Comparison of ENCODE assay signal across 29 cellular contexts in the genomic region with DNA sequence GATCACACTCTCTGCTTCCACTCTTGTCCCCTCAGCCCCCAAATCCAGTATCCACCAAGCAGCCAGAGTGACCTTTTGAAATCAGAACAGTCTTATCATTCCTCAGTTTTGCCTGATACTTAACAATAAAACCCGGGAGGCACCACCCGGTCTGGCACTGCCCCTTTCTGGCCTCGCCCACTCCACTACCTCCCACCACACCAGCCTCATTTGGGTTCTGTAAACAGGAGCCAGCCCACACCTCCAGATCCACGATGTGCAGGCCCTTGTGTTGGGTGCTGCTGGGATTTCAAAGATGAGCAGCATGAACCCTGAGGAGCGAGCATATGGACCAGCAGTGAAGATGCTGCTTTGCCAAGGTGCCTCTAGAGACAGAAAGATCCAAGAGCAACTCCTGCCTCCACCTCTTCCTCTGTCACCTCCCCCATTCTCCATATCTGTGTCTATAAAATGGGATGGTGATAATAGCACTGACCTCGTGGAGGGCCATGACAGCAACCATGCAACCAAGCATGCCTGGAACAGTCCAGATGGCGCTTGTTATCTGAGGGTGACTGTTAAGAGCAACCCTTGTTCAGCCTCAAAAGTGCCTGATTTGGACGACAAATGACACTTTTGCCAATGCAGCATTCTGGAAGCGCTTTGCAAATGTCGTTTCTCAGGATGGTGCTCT.
"Had no signal": no experiment of that assay in that cellular context is flagged by ENCODE, and none has a peak within 500 bp of the region (broad histone marks: within the 10 kb centered on the region; RNA-seq: fewer than 3 reads in every experiment).

No MANE protein-coding gene starts in this region.

- H3K27ac Mint-ChIP-seq: activated CD4-positive, alpha-beta T cell treated with anti-CD3 and anti-CD28 coated beads, Interleukin-2, amount 10 ng/mL, durations not matched to agents 24 days and 14 days; activated CD8-positive, alpha-beta T cell treated with anti-CD3 and anti-CD28 coated beads, Interleukin-2, amount 10 ng/mL, durations not matched to agents 7 days and 5 days; activated naive CD4-positive, alpha-beta T cell treated with anti-CD3 and anti-CD28 coated beads for 36 hours; activated naive CD4-positive, alpha-beta T cell treated with anti-CD3 and anti-CD28 coated beads, Interleukin-2, amount 50 U/mL, for 72 hours; activated naive CD8-positive, alpha-beta T cell treated with anti-CD3 and anti-CD28 coated beads, Interleukin-2, amount 50 U/mL, for 24 hours; activated T-helper 1 cell treated with anti-CD3 and anti-CD28 coated beads, Interleukin-12 subunit alpha, Interleukin-12 subunit beta, Interleukin-2, Interleukin-4 antibody, amounts not matched to agents 30 ng/mL and 10 ng/mL and 1 ng/mL, durations not matched to agents 14 hours and 24 hours and 36 hours had no signal

- H3K4me1 Mint-ChIP-seq: activated CD4-positive, alpha-beta T cell treated with anti-CD3 and anti-CD28 coated beads, Interleukin-2, amount 10 ng/mL, durations not matched to agents 24 days and 14 days; activated naive CD8-positive, alpha-beta T cell treated with anti-CD3 and anti-CD28 coated beads, Interleukin-2, amount 50 U/mL, for 24 hours had no signal

- H3K4me3 ChIP-seq: SJCRH30, SK-N-MC had no signal

- DNase-seq: activated CD4-positive, alpha-beta T cell treated with anti-CD3 and anti-CD28 coated beads, Interleukin-2, amount 10 ng/mL, durations not matched to agents 24 days and 14 days; activated CD4-positive, alpha-beta T cell treated with anti-CD3 and anti-CD28 coated beads, Interleukin-2, amount 50 U/mL, for 4 hours; activated CD8-positive, alpha-beta memory T cell treated with anti-CD3 and anti-CD28 coated beads, Interleukin-2, amount 50 U/mL, for 4 hours; activated CD8-positive, alpha-beta T cell treated with anti-CD3 and anti-CD28 coated beads, Interleukin-2, amount 10 ng/mL, durations not matched to agents 7 days and 5 days; activated gamma-delta T cell treated with Interleukin-2 at 50 U/mL for 16 hours; activated naive CD4-positive, alpha-beta T cell treated with anti-CD3 and anti-CD28 coated beads for 36 hours; activated naive CD8-positive, alpha-beta T cell treated with anti-CD3 and anti-CD28 coated beads, Interleukin-2, amount 50 U/mL, for 24 hours; activated T-cell treated with anti-CD3 and anti-CD28 coated beads for 4 hours; activated T-cell treated with anti-CD3 and anti-CD28 coated beads, Interleukin-2, amount 50 U/mL, for 4 hours; central memory CD4-positive, alpha-beta T cell; MM.1S; MV-4-11; NCI-H1092; NCI-H1417; NCI-H146; NCI-H187; NCI-H2029 treated with DMSO at 0.1 percent for 48 hours; NCI-H2107; NCI-H226; NCI-H524 treated with DMSO at 0.1 percent for 48 hours; SHP77; SJCRH30; T1000 had no signal

- H3K4me3 Mint-ChIP-seq: activated CD4-positive, alpha-beta T cell treated with anti-CD3 and anti-CD28 coated beads, Interleukin-2, amount 10 ng/mL, durations not matched to agents 24 days and 14 days; activated CD8-positive, alpha-beta T cell treated with anti-CD3 and anti-CD28 coated beads, Interleukin-2, amount 10 ng/mL, durations not matched to agents 7 days and 5 days; activated naive CD4-positive, alpha-beta T cell treated with anti-CD3 and anti-CD28 coated beads for 36 hours; activated naive CD8-positive, alpha-beta T cell treated with anti-CD3 and anti-CD28 coated beads, Interleukin-2, amount 50 U/mL, for 24 hours; activated T-cell treated with anti-CD3 and anti-CD28 coated beads, Interleukin-2, amount 50 U/mL, for 4 hours; activated T-helper 1 cell treated with anti-CD3 and anti-CD28 coated beads, Interleukin-12 subunit alpha, Interleukin-12 subunit beta, Interleukin-2, Interleukin-4 antibody, amounts not matched to agents 30 ng/mL and 10 ng/mL and 1 ng/mL, durations not matched to agents 14 hours and 24 hours and 36 hours; brain had no signal

- H3K27me3 ChIP-seq: SJCRH30 had no signal

- H3K27ac ChIP-seq: KMS-11, SJCRH30, SK-N-MC had no signal

- H3K4me2 ChIP-seq: KMS-11 had no signal

- H3K4me1 ChIP-seq: SJCRH30 had no signal

- H3K9me3 Mint-ChIP-seq: activated CD4-positive, alpha-beta T cell treated with anti-CD3 and anti-CD28 coated beads, Interleukin-2, amount 10 ng/mL, durations not matched to agents 24 days and 14 days; activated naive CD4-positive, alpha-beta T cell treated with anti-CD3 and anti-CD28 coated beads for 36 hours; activated naive CD4-positive, alpha-beta T cell treated with anti-CD3 and anti-CD28 coated beads, Interleukin-2, amount 50 U/mL, for 72 hours; activated naive CD8-positive, alpha-beta T cell treated with anti-CD3 and anti-CD28 coated beads, Interleukin-2, amount 50 U/mL, for 24 hours; activated T-cell treated with anti-CD3 and anti-CD28 coated beads, Interleukin-2, amount 50 U/mL, for 4 hours; activated T-helper 1 cell treated with anti-CD3 and anti-CD28 coated beads, Interleukin-12 subunit alpha, Interleukin-12 subunit beta, Interleukin-2, Interleukin-4 antibody, amounts not matched to agents 30 ng/mL and 10 ng/mL and 1 ng/mL, durations not matched to agents 14 hours and 24 hours and 36 hours; brain had no signal

- ATAC-seq: activated CD8-positive, alpha-beta T cell treated with anti-CD3 and anti-CD28 coated beads, Interleukin-2, amount 10 ng/mL, durations not matched to agents 7 days and 5 days; activated naive CD4-positive, alpha-beta T cell treated with anti-CD3 and anti-CD28 coated beads, Interleukin-2, amount 50 U/mL, for 72 hours; activated naive CD8-positive, alpha-beta T cell treated with anti-CD3 and anti-CD28 coated beads, Interleukin-2, amount 50 U/mL, for 24 hours; activated T-cell treated with anti-CD3 and anti-CD28 coated beads, Interleukin-2, amount 50 U/mL, for 4 hours; Panc1 had no signal

- H3K36me3 Mint-ChIP-seq: activated naive CD4-positive, alpha-beta T cell treated with anti-CD3 and anti-CD28 coated beads, Interleukin-2, amount 50 U/mL, for 72 hours; brain had no signal

- H3K36me3 ChIP-seq: SJCRH30 had no signal

- H3K27me3 Mint-ChIP-seq: activated CD4-positive, alpha-beta T cell treated with anti-CD3 and anti-CD28 coated beads, Interleukin-2, amount 10 ng/mL, durations not matched to agents 24 days and 14 days had no signal

- H3K9me3 ChIP-seq: SJCRH30 had no signal

- H3K9ac ChIP-seq: KMS-11 had no signal
